Comparison of ENCODE assay signal across 17 cellular contexts in the genomic region with DNA sequence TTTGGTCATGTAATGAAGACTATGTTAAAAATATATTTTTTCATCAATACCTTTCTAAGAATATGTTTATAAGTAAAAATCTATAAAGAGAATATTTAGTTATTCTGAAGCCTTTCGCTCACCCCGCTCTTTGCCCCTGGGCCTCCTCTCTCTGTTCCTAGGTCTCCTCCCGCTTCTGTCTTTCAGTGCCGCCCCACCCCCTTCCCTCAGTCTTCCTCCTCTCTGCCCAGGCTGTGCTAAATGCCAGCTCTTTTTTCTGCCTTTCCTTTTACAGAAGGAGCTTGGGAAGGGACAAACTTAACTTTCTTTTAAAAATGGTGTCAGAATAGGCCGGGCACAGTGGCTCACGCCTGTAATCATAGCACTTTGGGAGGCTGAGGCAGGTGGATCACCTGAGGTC. TPM values are rescaled to one million over a fixed set of nuclear protein-coding genes. Genes with fewer than 3 reads are reported as not detected.
"Had no signal": no experiment of that assay in that cellular context is flagged by ENCODE, and none has a peak within 500 bp of the region (broad histone marks: within the 10 kb centered on the region; RNA-seq: fewer than 3 reads in every experiment).

No MANE protein-coding gene starts in this region.

- H3K27ac ChIP-seq: foreskin keratinocyte, neutrophil, suprapubic skin, upper lobe of right lung had no signal

- H3K9me3 ChIP-seq: mucosa of descending colon, neutrophil, suprapubic skin, upper lobe of right lung had no signal

- H3K4me2 ChIP-seq: smooth muscle cell had no signal

- H3K4me3 Mint-ChIP-seq: central memory CD8-positive, alpha-beta T cell; naive thymus-derived CD8-positive, alpha-beta T cell had no signal

- H3K36me3 ChIP-seq: neutrophil had no signal

- H3K4me3 ChIP-seq: mucosa of descending colon, smooth muscle cell, suprapubic skin, tibial nerve, upper lobe of right lung had no signal

- H3K4me1 ChIP-seq: foreskin keratinocyte, suprapubic skin, upper lobe of right lung had no signal

- H3K4me1 Mint-ChIP-seq: central memory CD8-positive, alpha-beta T cell; naive thymus-derived CD8-positive, alpha-beta T cell had no signal

- H3K36me3 Mint-ChIP-seq: naive thymus-derived CD8-positive, alpha-beta T cell had no signal

- H3K27me3 ChIP-seq: foreskin keratinocyte, neutrophil, suprapubic skin, tibial nerve, upper lobe of right lung had no signal

- DNase-seq: dermis blood vessel endothelial cell; erythroblast; foreskin keratinocyte; hippocampal formation; kidney glomerular epithelial cell; mammary epithelial cell; mucosa of descending colon; naive thymus-derived CD8-positive, alpha-beta T cell; right cardiac atrium; stimulated activated CD4-positive, alpha-beta T cell treated with anti-CD3 and anti-CD28 coated beads, Interleukin-2, amount 100 ng/mL, for 48 hours; stimulated activated naive CD8-positive, alpha-beta T cell treated with anti-CD3 and anti-CD28 coated beads, Interleukin-15, Interleukin-2, amounts not matched to agents 100 U/mL and 50 U/mL, for 24 hours; upper lobe of right lung had no signal

- ATAC-seq: foreskin keratinocyte; mucosa of descending colon; naive thymus-derived CD8-positive, alpha-beta T cell; stimulated activated naive CD8-positive, alpha-beta T cell treated with anti-CD3 and anti-CD28 coated beads, Interleukin-15, Interleukin-2, amounts not matched to agents 100 U/mL and 50 U/mL, for 24 hours had no signal

- H3K27me3 Mint-ChIP-seq: central memory CD8-positive, alpha-beta T cell; naive thymus-derived CD8-positive, alpha-beta T cell had no signal

- H3K9me3 Mint-ChIP-seq: central memory CD8-positive, alpha-beta T cell had no signal

RNA-seq across cellular contexts. Expression of a gene that starts 22.8 kb away (rescaled TPM):
- total RNA-seq: foreskin keratinocyte; mammary epithelial cell; naive thymus-derived CD8-positive, alpha-beta T cell had no signal
